Comparison of ENCODE assay signal across 17 cellular contexts in the genomic region with DNA sequence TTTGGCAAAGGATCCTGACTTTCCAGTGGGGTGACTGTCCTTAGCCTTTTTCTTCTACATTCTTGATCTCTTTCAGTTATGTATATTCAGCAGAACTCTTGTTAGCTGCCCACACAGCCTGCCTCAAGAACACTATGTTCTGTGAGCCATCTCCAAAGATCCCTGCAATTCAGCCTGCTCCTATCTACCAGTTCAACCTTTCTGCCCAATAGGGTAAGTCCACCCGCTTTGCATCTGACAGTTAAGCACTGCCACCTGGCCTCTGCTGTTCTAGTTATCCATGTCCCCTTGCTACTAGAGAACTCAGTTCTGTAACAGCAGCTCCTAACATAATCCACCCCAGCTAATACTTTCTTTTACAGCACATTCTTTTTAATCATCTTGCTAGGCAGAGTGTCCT. TPM values are rescaled to one million over a fixed set of nuclear protein-coding genes. Genes with fewer than 3 reads are reported as not detected.
DNase-seq lines count a peak whose midpoint lies in the region; ATAC-seq and TF ChIP-seq lines count a peak whose summit lies in the region.
"Had no signal": no experiment of that assay in that cellular context is flagged by ENCODE, and none has a peak within 500 bp of the region (broad histone marks: within the 10 kb centered on the region; RNA-seq: fewer than 3 reads in every experiment).

No MANE protein-coding gene starts in this region.

- peaks cover 3% of the 10 kb centered on the region for H3F3A ChIP-seq in PC-3 (ENCODE audit: low read length, unreplicated experiment)

- H3K36me3 ChIP-seq in PC-3 (ENCODE audit: low read depth, low read length) (no peaks in the 10 kb centered on the region), mesenchymal stem cell (ENCODE audit: control insufficient read depth in 1 of 2, insufficient read depth in 2 of 2, low read depth in 1 of 2, low read length in 2 of 2) (no peaks in the 10 kb centered on the region), transverse colon (no peaks in the 10 kb centered on the region)
- H3K36me3 ChIP-seq: adrenal gland, pancreas had no signal

- intact Hi-C loops in PC-3 (cut with micrococcal nuclease) (no loop called here), transverse colon (cut with DNase I; ENCODE audit: low total_unique reads) (no loop called here)

- H3K23ac ChIP-seq in mesenchymal stem cell (ENCODE audit: low read length in 2 of 2) = no peak overlapping the region

- H3K9me3 Mint-ChIP-seq in immature natural killer cell = no peaks in the 10 kb centered on the region
- H3K9me3 Mint-ChIP-seq: activated T-cell treated with anti-CD3 and anti-CD28 coated beads, Interleukin-2, amount 50 U/mL, for 72 hours; CD4-positive, alpha-beta T cell had no signal

- H3K4me2 ChIP-seq in PC-3 (ENCODE audit: low read length) (peak overlapping the region; percentile 54), mesenchymal stem cell (ENCODE audit: low read length, poor library complexity, severe bottlenecking) (no peak overlapping the region)

- peak overlapping the region; percentile 14; the same call in 1 of the 2 replicates for H2AFZ ChIP-seq in PC-3 (ENCODE audit: low read length)
- no peak overlapping the region for H2AFZ ChIP-seq in mesenchymal stem cell (ENCODE audit: low read depth, low read length)

- no peaks in the 10 kb centered on the region for H4K20me1 ChIP-seq in PC-3 (ENCODE audit: low read length)

- H3K9me3 ChIP-seq in PC-3 (ENCODE audit: low read length) = no peaks in the 10 kb centered on the region
- H3K9me3 ChIP-seq in mesenchymal stem cell (ENCODE audit: control insufficient read depth, low read length) = no peaks in the 10 kb centered on the region
- no peaks in the 10 kb centered on the region for H3K9me3 ChIP-seq in transverse colon
- H3K9me3 ChIP-seq: adrenal gland, pancreas had no signal

- H3K27ac ChIP-seq in PC-3 (ENCODE audit: low read length) (no peak overlapping the region), mesenchymal stem cell (ENCODE audit: low read length, poor library complexity, severe bottlenecking) (no peak overlapping the region), transverse colon (peak overlapping the region in 3 of 4 donors; percentile 46 to 63 (median 61))
- H3K27ac ChIP-seq: pancreas had no signal

- ATAC-seq in PC-3 (peak; percentile 24; the same call in 1 of the 2 replicates), HG02981 (IDR thresholded peaks at IDR 0.05; ENCODE audit: unreplicated experiment) (no peak)
- ATAC-seq: activated T-cell treated with anti-CD3 and anti-CD28 coated beads, Interleukin-2, amount 50 U/mL, for 72 hours had no signal

- 83% methylated on average over 1 of the region's 1 CpG for WGBS in mesenchymal stem cell
- 86 to 95% methylated on average over 1 of the region's 1 CpG for WGBS in transverse colon (ENCODE audit: low coverage in 1 of 2), 2 donors

- H3K9ac ChIP-seq in PC-3 (ENCODE audit: low read length) (no peak overlapping the region), mesenchymal stem cell (ENCODE audit: low read length) (peak overlapping the region; percentile 65)

- H3K79me2 ChIP-seq in PC-3 (ENCODE audit: low read length) = no peaks in the 10 kb centered on the region

- H3K4me3 Mint-ChIP-seq in immature natural killer cell = no peak overlapping the region
- H3K4me3 Mint-ChIP-seq: activated T-cell treated with anti-CD3 and anti-CD28 coated beads, Interleukin-2, amount 50 U/mL, for 72 hours; CD4-positive, alpha-beta T cell had no signal

- TF ChIP-seq CTCF in PC-3 (conservative IDR thresholded peaks at IDR 0.05; ENCODE audit: low read depth, low read length) = no peak
- no peak for TF ChIP-seq CTCF in cardiac fibroblast (IDR thresholded peaks at IDR 0.05; ENCODE audit: low read depth, low read length)
- TF ChIP-seq CTCF in transverse colon (IDR thresholded peaks at IDR 0.05) = no peak

- no peak overlapping the region for H2BK12ac ChIP-seq in mesenchymal stem cell (ENCODE audit: low read length in 2 of 2)

- no peak overlapping the region for H4K8ac ChIP-seq in mesenchymal stem cell (ENCODE audit: low read length)

- no peaks in the 10 kb centered on the region for H3K79me1 ChIP-seq in mesenchymal stem cell (replicated peaks; ENCODE audit: low read length, poor library complexity, severe bottlenecking)

- H4K91ac ChIP-seq in mesenchymal stem cell (ENCODE audit: low read length) = no peak overlapping the region

- no peaks in the 10 kb centered on the region for H3K9me2 ChIP-seq in PC-3 (replicated peaks; ENCODE audit: low read length)

- no peaks in the 10 kb centered on the region for H3K4me1 Mint-ChIP-seq in immature natural killer cell

- no peak overlapping the region for H3K27ac Mint-ChIP-seq in immature natural killer cell
- H3K27ac Mint-ChIP-seq: activated T-cell treated with anti-CD3 and anti-CD28 coated beads, Interleukin-2, amount 50 U/mL, for 72 hours; CD4-positive, alpha-beta T cell had no signal

- no peak overlapping the region for H2BK120ac ChIP-seq in mesenchymal stem cell (ENCODE audit: low read depth, low read length)

- H2BK15ac ChIP-seq in mesenchymal stem cell (ENCODE audit: low read depth, poor library complexity, severe bottlenecking) = no peak overlapping the region

- no peak overlapping the region for H3K18ac ChIP-seq in mesenchymal stem cell (ENCODE audit: low read depth in 1 of 2, low read length in 2 of 2)

- CTCF ChIA-PET in PC-3 (lab: Charles Lee) = interaction anchor here (0.6 to 2.0 kb wide), 3 partner anchors 202 to 1037 kb away, joined by 3 to 18 read pairs (median 4); no protein-coding TSS in a partner anchor

- H3K14ac ChIP-seq in mesenchymal stem cell (ENCODE audit: low read length in 2 of 2) = no peak overlapping the region

- no peak for TF ChIP-seq EP300 in transverse colon (IDR thresholded peaks at IDR 0.05; ENCODE audit: low read depth)

- H3K4me3 ChIP-seq in PC-3 (ENCODE audit: low read length) (no peak overlapping the region), cardiac fibroblast (replicated peaks in 1 of 2; ENCODE audit: low read depth in 2 of 2, low read length in 2 of 2) (no peak overlapping the region), mesenchymal stem cell (ENCODE audit: insufficient read depth in 1 of 2, low read depth in 1 of 2, low read length in 2 of 2) (no peak overlapping the region), transverse colon (no peak overlapping the region)
- H3K4me3 ChIP-seq: adrenal gland, pancreas had no signal

- no peak overlapping the region for H2BK5ac ChIP-seq in mesenchymal stem cell (ENCODE audit: low read depth, low read length, poor library complexity, severe bottlenecking)

- POLR2A ChIA-PET in PC-3 (lab: Charles Lee; ENCODE audit: unreplicated experiment) = interaction anchor here (0.6 kb wide), 1 partner anchor 178 kb away, joined by 3 read pairs; no protein-coding TSS in a partner anchor

- H3K27me3 Mint-ChIP-seq in immature natural killer cell (ENCODE audit: low read depth in 3 of 3) = peaks cover 0 to 5% (median 2%) of the 10 kb centered on the region in 3 donors

- H3K4me1 ChIP-seq in PC-3 (ENCODE audit: insufficient read depth, low read length) (peaks cover 15% of the 10 kb centered on the region), mesenchymal stem cell (ENCODE audit: control insufficient read depth, insufficient read depth, low read depth, low read length) (peaks cover 4% of the 10 kb centered on the region), transverse colon (peaks cover 0 to 8% (median 0%) of the 10 kb centered on the region in 4 donors)
- H3K4me1 ChIP-seq: adrenal gland, pancreas had no signal

- no peak overlapping the region for H2AK5ac ChIP-seq in mesenchymal stem cell (ENCODE audit: low read length, severe bottlenecking)

- H3K36me3 Mint-ChIP-seq in immature natural killer cell = no peaks in the 10 kb centered on the region

- no peak for DNase-seq in PC-3
- DNase-seq in cardiac fibroblast (ENCODE audit: low read depth in 2 of 2) = peak; percentile 53 to 54
- no peak for DNase-seq in mesenchymal stem cell
- DNase-seq in transverse colon = no peak
- no peak for DNase-seq in mucosa of gallbladder (ENCODE audit: low spot score)
- no peak for DNase-seq in immature natural killer cell
- DNase-seq: activated CD4-positive, alpha-beta T cell treated with anti-CD3 and anti-CD28 coated beads, Interleukin-2, amount 50 U/mL, for 1 hour; activated T-cell treated with anti-CD3 and anti-CD28 coated beads, Interleukin-2, amount 50 U/mL, for 72 hours; CD4-positive, alpha-beta T cell; foreskin melanocyte; NCI-H1930; pancreas; substantia nigra; T-helper 9 cell had no signal

- H3K27me3 ChIP-seq in PC-3 (ENCODE audit: low read length) (0 out of 2 replicates have a peak, but pooled peaks cover 6% of the 10 kb centered on the region), mesenchymal stem cell (ENCODE audit: control insufficient read depth in 1 of 2, insufficient read depth in 1 of 2, low read length in 2 of 2) (peaks cover 0 to 6% of the 10 kb centered on the region in 2 experiments), transverse colon (no peaks in the 10 kb centered on the region)
- H3K27me3 ChIP-seq: adrenal gland, pancreas had no signal

- no peak for TF ChIP-seq POLR2A in transverse colon (IDR thresholded peaks at IDR 0.05)

- in situ Hi-C loops in transverse colon (cut with MboI; ENCODE audit: low pct_ligation_motif_present in 1 of 4, low pct_unique_long_range_greater_than_20kb in 1 of 4, low sequenced_read_pairs in 3 of 4) = loop anchor here in 2 of 4 donors (5.0 to 25.0 kb wide), 3 partner anchors 199 to 424 kb away; partner anchors contain the start of gene TAS2R60 (in 1 of the 2)

- no peak overlapping the region for H3K4ac ChIP-seq in mesenchymal stem cell (ENCODE audit: low read depth in 1 of 2, low read length in 2 of 2)

- BruUV-seq in PC-3 (replicated peaks; lab: Mats Ljungman, UMichigan) = no TSS peak

RNA-seq across cellular contexts. Expression of gene OR9A2, which starts 13.5 kb away (rescaled TPM):
- total RNA-seq in PC-3 (2014; rRNA removed) (not detected in 2 replicates), transverse colon (not detected), mucosa of gallbladder (not detected)
- not detected for polyA plus RNA-seq in mesenchymal stem cell (2013, experiment 1 of 2)
- not detected for polyA plus RNA-seq in mesenchymal stem cell (2013, experiment 2 of 2)
- polyA plus RNA-seq in immature natural killer cell = not detected
- total RNA-seq: adrenal gland; CD4-positive, alpha-beta T cell; dermis blood vessel endothelial cell; pancreas had no signal
- polyA plus RNA-seq: adrenal gland, pancreas had no signal

RNA-seq across cellular contexts. Expression of gene OR6V1, which starts 38.7 kb away (rescaled TPM):
- total RNA-seq in PC-3 (2014; rRNA removed) = not detected in 2 replicates
- not detected for polyA plus RNA-seq in mesenchymal stem cell (2013, experiment 1 of 2)
- not detected for polyA plus RNA-seq in mesenchymal stem cell (2013, experiment 2 of 2)
- total RNA-seq in transverse colon = not detected
- total RNA-seq in mucosa of gallbladder = not detected
- not detected for polyA plus RNA-seq in immature natural killer cell
- total RNA-seq: activated T-cell treated with anti-CD3 and anti-CD28 coated beads, Interleukin-2, amount 50 U/mL, for 72 hours; adrenal gland; CD4-positive, alpha-beta T cell; dermis blood vessel endothelial cell; pancreas had no signal
- polyA plus RNA-seq: adrenal gland, pancreas had no signal

RNA-seq across cellular contexts. Expression of gene KEL, which starts 51.3 kb away (rescaled TPM):
- total RNA-seq in PC-3 (2014; rRNA removed) = 0.18 TPM in 1 of 2 replicates, not detected in the other
- polyA plus RNA-seq in mesenchymal stem cell (2013, experiment 1 of 2) = 0.04 TPM
- polyA plus RNA-seq in mesenchymal stem cell (2013, experiment 2 of 2) = not detected
- under 1 TPM in 1 of 4 donors, not detected in 3; 0.37 TPM for total RNA-seq in transverse colon
- 0.17 TPM for total RNA-seq in mucosa of gallbladder
- polyA plus RNA-seq in immature natural killer cell = not detected
- total RNA-seq: dermis blood vessel endothelial cell had no signal

Comparison
In these comparisons a context has a peak if more than half of its experiments do, and no peak if none do; other contexts are left out.
1. DNase-seq: peak in cardiac fibroblast (2 of 2); none in PC-3 (single experiment), mesenchymal stem cell (single experiment), transverse colon (single experiment), mucosa of gallbladder (single experiment) and immature natural killer cell (0 of 3).
2. H3K27ac ChIP-seq: peak in transverse colon (3 of 4); none in PC-3 (single experiment) and mesenchymal stem cell (single experiment).